ENCODE assay signal across 1 cellular context in the genomic region with DNA sequence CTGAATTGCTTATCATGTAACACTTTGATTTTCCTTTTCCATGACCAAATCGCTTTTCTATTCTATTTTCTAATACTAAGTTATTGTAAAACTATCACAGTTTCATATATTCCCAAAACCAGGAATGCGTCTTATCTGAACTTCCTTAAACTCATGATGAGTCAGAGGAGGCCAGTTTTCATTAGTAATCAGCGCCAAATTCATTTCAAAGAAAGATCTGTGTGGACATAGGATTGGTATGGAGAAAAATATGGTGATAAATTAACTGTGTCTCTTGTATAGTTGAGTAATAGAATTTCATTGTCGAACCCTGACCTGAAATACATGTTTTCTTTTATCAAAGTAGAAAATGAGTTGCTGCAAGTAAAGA.
TF ChIP-seq lines count a peak whose summit lies in the region.

No MANE protein-coding gene starts in this region.

TF ChIP-seq in HCT116, 20 proteins besides CTCF, POLR2A, EP300 and RAD21 (continued from another document):
- TF ChIP-seq, protein P1, sequence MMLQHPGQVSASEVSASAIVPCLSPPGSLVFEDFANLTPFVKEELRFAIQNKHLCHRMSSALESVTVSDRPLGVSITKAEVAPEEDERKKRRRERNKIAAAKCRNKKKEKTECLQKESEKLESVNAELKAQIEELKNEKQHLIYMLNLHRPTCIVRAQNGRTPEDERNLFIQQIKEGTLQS (IDR thresholded peaks at IDR 0.05) = no peak
- TF ChIP-seq ELF1 (IDR thresholded peaks at IDR 0.05; ENCODE audit: borderline replicate concordance, low read depth) (peak; percentile 37; the same call in 1 of the 2 replicates), ZNF274 (IDR thresholded peaks at IDR 0.05; ENCODE audit: low read depth, low read length) (no peak), SP1 (IDR thresholded peaks at IDR 0.05; ENCODE audit: low read depth) (peak; percentile 83), CBX3 (IDR thresholded peaks at IDR 0.05; ENCODE audit: low read depth) (no peak), TCF7L2 (IDR thresholded peaks at IDR 0.05; ENCODE audit: borderline replicate concordance, extremely low read depth, insufficient read depth, insufficient read length) (no peak), JUND (IDR thresholded peaks at IDR 0.05) (peak; percentile 91), SIN3A (IDR thresholded peaks at IDR 0.05; ENCODE audit: low read depth) (peak; percentile 53; the same call in 1 of the 2 replicates), EZH2phosphoT487 (IDR thresholded peaks at IDR 0.05; ENCODE audit: borderline replicate concordance) (no peak), POLR2AphosphoS5 (IDR thresholded peaks at IDR 0.05; ENCODE audit: low read depth, low read length) (no peak), ZFX (IDR thresholded peaks at IDR 0.05) (no peak), EZH2 (IDR thresholded peaks at IDR 0.05) (no peak), SRF (IDR thresholded peaks at IDR 0.05; ENCODE audit: low read depth) (peak; percentile 45; the same call in 1 of the 2 replicates), CEBPB (IDR thresholded peaks at IDR 0.05; ENCODE audit: low read depth) (peak; percentile 83), YY1 (IDR thresholded peaks at IDR 0.05; ENCODE audit: extremely low read depth, insufficient replicate concordance, low read depth, low read length) (no peak)
- TF ChIP-seq, protein P2, sequence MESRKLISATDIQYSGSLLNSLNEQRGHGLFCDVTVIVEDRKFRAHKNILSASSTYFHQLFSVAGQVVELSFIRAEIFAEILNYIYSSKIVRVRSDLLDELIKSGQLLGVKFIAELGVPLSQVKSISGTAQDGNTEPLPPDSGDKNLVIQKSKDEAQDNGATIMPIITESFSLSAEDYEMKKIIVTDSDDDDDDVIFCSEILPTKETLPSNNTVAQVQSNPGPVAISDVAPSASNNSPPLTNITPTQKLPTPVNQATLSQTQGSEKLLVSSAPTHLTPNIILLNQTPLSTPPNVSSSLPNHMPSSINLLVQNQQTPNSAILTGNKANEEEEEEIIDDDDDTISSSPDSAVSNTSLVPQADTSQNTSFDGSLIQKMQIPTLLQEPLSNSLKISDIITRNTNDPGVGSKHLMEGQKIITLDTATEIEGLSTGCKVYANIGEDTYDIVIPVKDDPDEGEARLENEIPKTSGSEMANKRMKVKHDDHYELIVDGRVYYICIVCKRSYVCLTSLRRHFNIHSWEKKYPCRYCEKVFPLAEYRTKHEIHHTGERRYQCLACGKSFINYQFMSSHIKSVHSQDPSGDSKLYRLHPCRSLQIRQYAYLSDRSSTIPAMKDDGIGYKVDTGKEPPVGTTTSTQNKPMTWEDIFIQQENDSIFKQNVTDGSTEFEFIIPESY (IDR thresholded peaks at IDR 0.05; ENCODE audit: extremely low read depth, insufficient replicate concordance, low read length) = no peak
TF ChIP-seq in HCT116: peak in this region for 7.
